ENCODE assay signal across 26 cellular contexts in the genomic region with DNA sequence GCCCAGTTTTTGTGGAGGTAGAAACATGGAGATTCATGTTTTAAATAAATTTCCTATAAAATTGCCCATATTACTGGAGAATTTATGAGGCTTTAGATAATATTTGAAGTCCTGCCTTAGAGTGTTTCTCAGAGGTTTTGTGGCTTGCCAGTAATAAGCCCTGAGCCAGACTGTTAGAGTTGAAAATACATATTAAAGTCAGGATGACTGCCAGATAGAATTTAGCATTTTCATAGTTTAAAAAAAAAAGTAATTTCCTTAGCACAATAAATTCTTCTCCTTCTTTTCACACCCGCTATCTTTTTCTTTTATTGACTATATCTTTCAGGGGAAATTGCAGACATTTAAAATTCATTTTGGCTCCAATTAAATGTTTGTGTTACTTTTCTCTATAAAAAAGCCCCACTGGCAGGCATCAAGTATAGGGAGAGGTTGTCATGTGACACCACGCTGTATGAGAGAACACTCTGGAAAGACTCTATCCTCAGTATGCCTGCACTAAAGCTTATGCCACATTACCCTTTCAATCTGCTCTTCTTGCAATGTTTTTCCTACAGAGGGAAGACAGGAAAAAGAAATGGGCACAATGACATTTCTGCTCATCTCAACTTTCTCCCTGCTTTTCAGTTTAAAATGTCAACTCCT.
A peak's percentile ranks its signal among the peaks of the same experiment; 100 is the strongest.
DNase-seq lines count a peak whose midpoint lies in the region; ATAC-seq and TF ChIP-seq lines count a peak whose summit lies in the region.
"Had no signal": no experiment of that assay in that cellular context is flagged by ENCODE, and none has a peak within 500 bp of the region (broad histone marks: within the 10 kb centered on the region; RNA-seq: fewer than 3 reads in every experiment).

No MANE protein-coding gene starts in this region.

- H3K4me3 ChIP-seq in mesodermal cell (ENCODE audit: extremely low read depth, insufficient read depth, low read length, poor library complexity, severe bottlenecking): no peak overlapping the region
- H3K4me3 ChIP-seq in subcutaneous abdominal adipose tissue (ENCODE audit: low read depth in 1 of 5, low read length in 5 of 5): no peak overlapping the region
- H3K4me3 ChIP-seq: upper lobe of right lung had no signal

- H3K27ac Mint-ChIP-seq in brain (peak overlapping the region; percentile 60 to 92 (median 87)), T-helper 17 cell (no peak overlapping the region)
- H3K27ac Mint-ChIP-seq: activated naive CD8-positive, alpha-beta T cell; activated T-helper 17 cell treated with anti-CD3 and anti-CD28 coated beads, Interleukin-2, amount 50 U/mL, for 72 hours; CD8-positive, alpha-beta T cell; naive B cell had no signal

- peak overlapping the region in 3 of 5 experiments; percentile 21 to 38 (median 26) for H3K4me3 Mint-ChIP-seq in brain
- no peak overlapping the region for H3K4me3 Mint-ChIP-seq in T-helper 17 cell
- H3K4me3 Mint-ChIP-seq: activated naive CD8-positive, alpha-beta T cell; activated T-helper 17 cell treated with anti-CD3 and anti-CD28 coated beads, Interleukin-2, amount 50 U/mL, for 72 hours; CD8-positive, alpha-beta T cell; naive B cell had no signal

- peaks cover 13% of the 10 kb centered on the region for H3K4me1 ChIP-seq in mesodermal cell (ENCODE audit: control insufficient read depth, insufficient read depth, low read length, poor library complexity, severe bottlenecking)
- H3K4me1 ChIP-seq in subcutaneous abdominal adipose tissue (ENCODE audit: control insufficient read depth in 5 of 5, insufficient read depth in 5 of 5, low read length in 5 of 5): peaks cover 2 to 44% (median 28%) of the 10 kb centered on the region in 5 donors
- H3K4me1 ChIP-seq: upper lobe of right lung had no signal

- no peak for TF ChIP-seq CTCF in brain (conservative IDR thresholded peaks at IDR 0.05)

- no peaks in the 10 kb centered on the region for H3K9me3 ChIP-seq in mesodermal cell (ENCODE audit: control insufficient read depth, low read length)
- H3K9me3 ChIP-seq in subcutaneous abdominal adipose tissue (ENCODE audit: control insufficient read depth in 5 of 5, low read length in 5 of 5): no peaks in the 10 kb centered on the region
- H3K9me3 ChIP-seq in T-helper 17 cell (ENCODE audit: control insufficient read depth, low read length, poor library complexity, severe bottlenecking): no peaks in the 10 kb centered on the region
- H3K9me3 ChIP-seq: upper lobe of right lung had no signal

- H3K27me3 ChIP-seq in subcutaneous abdominal adipose tissue (ENCODE audit: control insufficient read depth in 5 of 5, insufficient read depth in 4 of 5, low read length in 5 of 5): no peaks in the 10 kb centered on the region
- H3K27me3 ChIP-seq: upper lobe of right lung had no signal

- H3K9ac ChIP-seq in subcutaneous abdominal adipose tissue (ENCODE audit: low read length in 5 of 5): peak overlapping the region in 2 of 5 donors; percentile 13 to 45
- H3K9ac ChIP-seq: parathyroid adenoma had no signal

- H3K36me3 ChIP-seq in mesodermal cell (ENCODE audit: control insufficient read depth, insufficient read depth, low read length) (peaks cover 14% of the 10 kb centered on the region), subcutaneous abdominal adipose tissue (ENCODE audit: control insufficient read depth in 5 of 5, insufficient read depth in 5 of 5, low read length in 5 of 5) (peaks cover 2 to 7% (median 6%) of the 10 kb centered on the region in 5 donors)
- H3K36me3 ChIP-seq: upper lobe of right lung had no signal

- ATAC-seq in T-helper 17 cell: no peak
- ATAC-seq: activated T-helper 17 cell treated with anti-CD3 and anti-CD28 coated beads, Interleukin-2, amount 50 U/mL, for 72 hours; CD8-positive, alpha-beta T cell; HepG2; Right ventricle myocardium inferior; upper lobe of right lung had no signal

- H3K27me3 Mint-ChIP-seq in brain (no peaks in the 10 kb centered on the region), T-helper 17 cell (no peaks in the 10 kb centered on the region)
- H3K27me3 Mint-ChIP-seq: activated naive CD8-positive, alpha-beta T cell; activated T-helper 17 cell treated with anti-CD3 and anti-CD28 coated beads, Interleukin-2, amount 50 U/mL, for 72 hours; naive B cell had no signal

- peak overlapping the region; percentile 7 for H3K27ac ChIP-seq in mesodermal cell (ENCODE audit: low read depth, low read length, severe bottlenecking)
- peak overlapping the region; percentile 77 for H3K27ac ChIP-seq in subcutaneous abdominal adipose tissue (ENCODE audit: low read depth, low read length)
- no peak overlapping the region for H3K27ac ChIP-seq in caudate nucleus (ENCODE audit: low read depth, low read length)
- H3K27ac ChIP-seq: parathyroid adenoma, upper lobe of right lung had no signal

- DNase-seq in OCI-M1 (lab: John Stamatoyannopoulos, UW) (peak; percentile 89), T-helper 17 cell (no peak), NCI-H1694 treated with DMSO at 0.1 percent for 48 hours (lab: John Stamatoyannopoulos, UW) (no peak), caudate nucleus (lab: John Stamatoyannopoulos, UW) (no peak)
- DNase-seq in activated CD8-positive, alpha-beta memory T cell treated with anti-CD3 and anti-CD28 coated beads for 24 hours: no peak
- DNase-seq: activated CD4-positive, alpha-beta T cell treated with anti-CD3 and anti-CD28 coated beads for 4 hours; CD8-positive, alpha-beta T cell; cortex of kidney; DND-41; H7; kidney; mammary epithelial cell; naive B cell; NCI-H1417; NCI-H2171 treated with DMSO at 0.1 percent for 48 hours; NCI-H774; stimulated activated naive CD4-positive, alpha-beta T cell; upper lobe of right lung had no signal

- H3K9me3 Mint-ChIP-seq in brain: no peaks in the 10 kb centered on the region

- H3K36me3 Mint-ChIP-seq in brain (peaks cover 21% of the 10 kb centered on the region), T-helper 17 cell (ENCODE audit: low read depth) (no peaks in the 10 kb centered on the region)
- H3K36me3 Mint-ChIP-seq: activated naive CD8-positive, alpha-beta T cell; CD8-positive, alpha-beta T cell; naive B cell had no signal

- H3K4me1 Mint-ChIP-seq in brain: peaks cover 73% of the 10 kb centered on the region
- H3K4me1 Mint-ChIP-seq in T-helper 17 cell: no peaks in the 10 kb centered on the region
- H3K4me1 Mint-ChIP-seq: activated T-helper 17 cell treated with anti-CD3 and anti-CD28 coated beads, Interleukin-2, amount 50 U/mL, for 72 hours; naive B cell had no signal

- WGBS in mesodermal cell (ENCODE audit: insufficient coverage in 2 of 2), 2 experiments: no CpG with 5 or more reads among the region's 2 CpGs
